1 cellular context compared by ENCODE assay signal in genomic region chr6:11201772-11202512, GRCh38.
TF ChIP-seq lines count a peak whose summit lies in the region.

No MANE protein-coding gene starts in this region.

TF ChIP-seq in SK-N-SH, 30 proteins besides CTCF, POLR2A, EP300 and RAD21 (continued from another document):
- TF ChIP-seq REST (IDR thresholded peaks at IDR 0.05; ENCODE audit: low read depth, low read length) (no peak), NRF1 (IDR thresholded peaks at IDR 0.05; ENCODE audit: low read depth, low read length) (no peak), MAX (IDR thresholded peaks at IDR 0.05; ENCODE audit: low read depth) (no peak), TEAD4 (IDR thresholded peaks at IDR 0.05; ENCODE audit: borderline replicate concordance, insufficient read depth) (no peak), TCF12 (IDR thresholded peaks at IDR 0.05) (no peak), RXRA (IDR thresholded peaks at IDR 0.05; ENCODE audit: borderline replicate concordance, low read depth) (no peak), PBX3 (IDR thresholded peaks at IDR 0.05) (no peak), POLR2AphosphoS5 (IDR thresholded peaks at IDR 0.05; ENCODE audit: low read depth, low read length) (no peak), YY1 (IDR thresholded peaks at IDR 0.05; ENCODE audit: low read depth) (no peak), FOXJ3 (CRISPR knock-in tag; IDR thresholded peaks at IDR 0.05) (no peak), USF2 (IDR thresholded peaks at IDR 0.05; ENCODE audit: borderline replicate concordance, low read depth, low read length) (no peak), NFIC (IDR thresholded peaks at IDR 0.05; ENCODE audit: borderline replicate concordance) (no peak), JUND (IDR thresholded peaks at IDR 0.05) (no peak), FOSL2 (IDR thresholded peaks at IDR 0.05; ENCODE audit: borderline replicate concordance, low read depth) (no peak), CHD2 (IDR thresholded peaks at IDR 0.05; ENCODE audit: low read length, partially characterized antibody) (no peak), RFX5 (IDR thresholded peaks at IDR 0.05; ENCODE audit: low read length) (no peak)
